ENCODE assay signal across 8 cellular contexts in the genomic region with DNA sequence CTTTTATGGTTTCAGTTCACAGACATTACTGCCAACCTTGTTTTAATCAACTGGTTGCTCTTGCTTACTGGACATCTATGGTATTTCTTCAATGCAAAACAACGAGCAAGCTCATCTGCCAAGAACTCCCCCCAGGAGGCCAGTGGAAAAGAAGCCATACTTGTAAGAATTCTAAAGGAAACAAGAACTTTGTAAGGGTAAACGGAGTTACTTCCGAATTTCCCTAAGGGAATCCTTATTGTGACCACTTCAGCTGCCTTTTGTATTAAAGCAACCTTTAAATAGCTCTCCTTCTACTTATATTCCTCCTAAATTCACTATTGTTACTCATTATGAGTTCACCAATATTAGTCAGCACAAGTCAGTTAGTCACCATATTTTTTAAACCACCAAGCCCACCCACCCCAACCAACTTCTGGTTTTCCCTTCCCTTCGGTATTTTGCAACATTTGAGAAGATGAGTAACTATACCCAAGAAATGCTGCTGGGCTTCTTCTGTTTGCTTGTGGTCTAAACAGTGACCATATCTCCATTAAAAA.
DNase-seq lines count a peak whose midpoint lies in the region; ATAC-seq and TF ChIP-seq lines count a peak whose summit lies in the region.

No MANE protein-coding gene starts in this region.

- H3K27ac Mint-ChIP-seq in osteocyte (ENCODE audit: unreplicated experiment) = peak overlapping the region; percentile 86

- no peaks in the 10 kb centered on the region for H3K36me3 ChIP-seq in spleen

- peaks cover 8% of the 10 kb centered on the region for H3K9me3 Mint-ChIP-seq in osteocyte (ENCODE audit: unreplicated experiment)

- no peaks in the 10 kb centered on the region for H3K27me3 Mint-ChIP-seq in osteocyte (ENCODE audit: unreplicated experiment)

- intact Hi-C loops in spleen (cut with DNase I; ENCODE audit: low total_unique reads) (no loop called here), dorsolateral prefrontal cortex (cut with DNase I) (no loop called here)

- no peaks in the 10 kb centered on the region for H3K36me3 Mint-ChIP-seq in osteocyte (ENCODE audit: unreplicated experiment)

- H3K27me3 ChIP-seq in spleen (replicated peaks in 1 of 7) = peaks cover 0 to 4% (median 0%) of the 10 kb centered on the region in 7 donors
- H3K27me3 ChIP-seq in dorsolateral prefrontal cortex = peaks cover 0 to 80% (median 21%) of the 10 kb centered on the region in 45 donors

- peak overlapping the region; percentile 24 for H3K4me3 Mint-ChIP-seq in osteocyte (ENCODE audit: unreplicated experiment)

- WGBS in spleen, 5 donors = 40 to 72% (median 51%) methylated on average over 4 of the region's 4 CpGs

- peak; percentile 40 for ATAC-seq in GM18868 (IDR thresholded peaks at IDR 0.05; ENCODE audit: unreplicated experiment)
- ATAC-seq in HG02642 (IDR thresholded peaks at IDR 0.05; ENCODE audit: poor library complexity, unreplicated experiment) = no peak
- ATAC-seq in GM18498 (IDR thresholded peaks at IDR 0.05; ENCODE audit: unreplicated experiment) = no peak

- no peak for TF ChIP-seq POLR2A in spleen (IDR thresholded peaks at IDR 0.05)

- TF ChIP-seq CTCF in osteocyte (IDR thresholded peaks at IDR 0.05) (no peak), spleen (IDR thresholded peaks at IDR 0.05 in 8 of 11, conservative IDR thresholded peaks at IDR 0.05 in 3 of 11) (no peak), dorsolateral prefrontal cortex (IDR thresholded peaks at IDR 0.05 in 54 of 56, conservative IDR thresholded peaks at IDR 0.05 in 2 of 56; ENCODE audit: low read depth in 1 of 56, partially characterized antibody in 56 of 56) (no peak)

- H3K27ac ChIP-seq in spleen = no peak overlapping the region
- peak overlapping the region in 2 of 59 donors; percentile 23 to 31 for H3K27ac ChIP-seq in dorsolateral prefrontal cortex

- H3K4me1 ChIP-seq in spleen = peaks cover 0 to 26% (median 10%) of the 10 kb centered on the region in 6 donors

- H3K4me3 ChIP-seq in spleen (no peak overlapping the region), dorsolateral prefrontal cortex (no peak overlapping the region)

- H3K9me3 ChIP-seq in spleen = no peaks in the 10 kb centered on the region

- DNase-seq in OCI-M1 (lab: John Stamatoyannopoulos, UW) = peak; percentile 6
- DNase-seq in amniotic stem cell (lab: John Stamatoyannopoulos, UW) = peak; percentile 34
- no peak for DNase-seq in osteocyte (ENCODE audit: extremely low spot score, unreplicated experiment)
- DNase-seq in spleen = no peak
- no peak for DNase-seq in dorsolateral prefrontal cortex

- peaks cover 67% of the 10 kb centered on the region for H3K4me1 Mint-ChIP-seq in osteocyte (ENCODE audit: unreplicated experiment)

Comparison
In these comparisons a context has a peak if more than half of its experiments do, and no peak if none do; other contexts are left out.
1. DNase-seq: peak in OCI-M1 (single experiment) and amniotic stem cell (single experiment); none in osteocyte (single experiment), spleen (single experiment) and dorsolateral prefrontal cortex (0 of 10).